Comparison of ENCODE assay signal across 2 cellular contexts in genomic region chr1:87512431-87512830, GRCh38.
TF ChIP-seq lines count a peak whose summit lies in the region.

No MANE protein-coding gene starts in this region.

TF ChIP-seq in SK-N-SH, 30 proteins besides CTCF, POLR2A, EP300 and RAD21 (continued from another document):
- no peak for TF ChIP-seq USF2 (IDR thresholded peaks at IDR 0.05; ENCODE audit: borderline replicate concordance, low read depth, low read length)
- no peak for TF ChIP-seq IRF3 (IDR thresholded peaks at IDR 0.05; ENCODE audit: low read depth, low read length)
- no peak for TF ChIP-seq NRF1 (IDR thresholded peaks at IDR 0.05; ENCODE audit: low read depth, low read length)
- no peak for TF ChIP-seq TAF1 (IDR thresholded peaks at IDR 0.05; ENCODE audit: borderline replicate concordance, low read depth, low read length)

TF ChIP-seq in SK-N-SH treated with all-trans-retinoic acid at 6 μM for 48 hours, 23 proteins besides CTCF, POLR2A, EP300 and RAD21 (continued from another document):
- TF ChIP-seq TSHZ2 (CRISPR knock-in tag; IDR thresholded peaks at IDR 0.05) (no peak), OSR1 (CRISPR knock-in tag; IDR thresholded peaks at IDR 0.05) (no peak), CSRNP3 (CRISPR knock-in tag; IDR thresholded peaks at IDR 0.05) (no peak), SNAI2 (CRISPR knock-in tag; IDR thresholded peaks at IDR 0.05) (no peak), ZNF70 (CRISPR knock-in tag; IDR thresholded peaks at IDR 0.05) (no peak)
TF ChIP-seq in SK-N-SH treated with all-trans-retinoic acid at 6 μM for 48 hours: peak in this region for 0.
